12 cellular contexts compared by ENCODE assay signal in the genomic region with DNA sequence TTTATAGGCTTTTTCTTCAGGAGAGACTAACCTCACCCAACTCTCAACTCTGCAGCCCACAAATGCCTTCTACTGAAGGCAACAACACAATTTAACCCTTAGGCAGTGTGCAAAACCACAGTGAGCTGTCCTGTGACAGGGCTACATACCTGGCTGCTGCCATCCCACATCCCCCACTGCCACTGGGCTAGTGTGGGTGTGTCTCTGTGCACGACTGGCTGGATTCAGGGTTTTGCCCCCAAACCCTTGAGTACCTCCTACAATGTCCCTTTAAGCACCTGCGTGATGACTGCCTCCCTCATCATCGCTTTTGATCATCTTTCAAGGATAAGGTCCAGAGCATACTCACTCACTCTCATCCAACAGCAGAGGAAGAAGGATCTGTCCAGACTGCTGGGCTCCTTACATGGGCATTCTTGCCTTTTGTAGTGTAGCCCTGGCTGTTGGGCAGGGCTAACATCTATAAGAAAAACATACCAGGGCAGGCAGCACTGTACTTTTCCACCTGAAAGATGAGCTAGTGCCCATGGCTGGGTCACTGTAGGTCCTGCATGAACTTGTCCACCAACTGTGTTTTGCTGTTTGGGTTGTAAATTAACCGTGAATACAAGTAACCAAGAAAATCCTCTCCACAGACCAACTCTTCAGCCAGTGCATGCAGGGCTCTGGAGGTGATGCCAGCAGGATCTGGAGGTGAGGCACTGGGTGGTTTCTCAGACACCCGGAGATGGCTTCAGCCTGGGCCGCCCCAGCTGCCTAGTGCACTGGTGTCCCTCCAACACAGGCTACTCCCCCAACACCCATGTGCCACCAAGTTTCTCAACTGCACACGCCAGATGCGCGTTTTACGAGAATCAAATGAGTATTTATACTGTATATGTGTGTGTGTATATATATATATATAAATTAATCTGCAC. TPM values are rescaled to one million over a fixed set of nuclear protein-coding genes. Genes with fewer than 3 reads are reported as not detected.
DNase-seq lines count a peak whose midpoint lies in the region; ATAC-seq, FAIRE-seq and TF ChIP-seq lines count a peak whose summit lies in the region.
"Had no signal": no experiment of that assay in that cellular context is flagged by ENCODE, and none has a peak within 500 bp of the region (broad histone marks: within the 10 kb centered on the region; RNA-seq: fewer than 3 reads in every experiment).

No MANE protein-coding gene starts in this region.

- H3K27ac Mint-ChIP-seq in activated T-cell treated with anti-CD3 and anti-CD28 coated beads, Interleukin-2, amount 50 U/mL, for 24 hours: peak overlapping the region; percentile 3
- peak overlapping the region; percentile 71 to 74 for H3K27ac Mint-ChIP-seq in T-cell
- H3K27ac Mint-ChIP-seq: type B pancreatic cell had no signal

- H3K18ac ChIP-seq in H1 (ENCODE audit: extremely low read depth, low read length): no peak overlapping the region

- TF ChIP-seq POLR2A in H1 (IDR thresholded peaks at IDR 0.05; ENCODE audit: control extremely low read depth in 1 of 2, low read depth in 2 of 2, low read length in 2 of 2): no peak; a peak in 1 of 3 replicates
- TF ChIP-seq POLR2A in spleen (IDR thresholded peaks at IDR 0.05): no peak

- no peak overlapping the region for H2BK5ac ChIP-seq in H1 (ENCODE audit: low read depth, low read length)

- H3K23me2 ChIP-seq in H1 (ENCODE audit: low read depth, low read length): no peaks in the 10 kb centered on the region

- H3K9me3 ChIP-seq in H1 (ENCODE audit: insufficient read depth in 2 of 2, low read depth in 1 of 2, low read length in 1 of 2): no peaks in the 10 kb centered on the region
- H3K9me3 ChIP-seq in spleen: no peaks in the 10 kb centered on the region
- H3K9me3 ChIP-seq in OCI-LY7 (ENCODE audit: low read length): peaks cover 3% of the 10 kb centered on the region; the same call in 1 of the 2 replicates
- H3K9me3 ChIP-seq: esophagus squamous epithelium had no signal

- no peak overlapping the region for H3K14ac ChIP-seq in H1 (ENCODE audit: insufficient read length)

- H3K4me1 ChIP-seq in H1 (replicated peaks in 1 of 4; ENCODE audit: control insufficient read depth in 3 of 4, insufficient read depth in 4 of 4, low read length in 3 of 4) (peaks cover 0 to 4% (median 0%) of the 10 kb centered on the region in 4 experiments; a peak in 1 of 7 replicates), spleen (no peaks in the 10 kb centered on the region), OCI-LY7 (ENCODE audit: insufficient read depth, low read length, poor library complexity, severe bottlenecking) (no peaks in the 10 kb centered on the region)

- no peaks in the 10 kb centered on the region for H3K9me3 Mint-ChIP-seq in activated T-cell treated with anti-CD3 and anti-CD28 coated beads, Interleukin-2, amount 50 U/mL, for 24 hours
- H3K9me3 Mint-ChIP-seq in T-cell: no peaks in the 10 kb centered on the region
- H3K9me3 Mint-ChIP-seq: type B pancreatic cell had no signal

- H2AK5ac ChIP-seq in H1 (ENCODE audit: low read depth, low read length): no peak overlapping the region

- no peaks in the 10 kb centered on the region for H3K79me2 ChIP-seq in H1 (ENCODE audit: control insufficient read depth in 1 of 2, insufficient read depth in 2 of 2, low read length in 2 of 2)
- no peaks in the 10 kb centered on the region for H3K79me2 ChIP-seq in OCI-LY7 (ENCODE audit: insufficient read depth, low read depth, low read length)

- H3K27ac ChIP-seq in H1 (ENCODE audit: low read depth, low read length) (no peak overlapping the region), spleen (no peak overlapping the region), OCI-LY7 (ENCODE audit: low read depth, low read length, poor library complexity, severe bottlenecking) (no peak overlapping the region)
- H3K27ac ChIP-seq: SK-N-MC had no signal

- DNase-seq in activated T-cell treated with anti-CD3 and anti-CD28 coated beads, Interleukin-2, amount 50 U/mL, for 24 hours: peak; percentile 28
- no peak for DNase-seq in activated T-cell treated with anti-CD3 and anti-CD28 coated beads for 4 hours
- peak in 2 of 34 experiments; percentile 4 to 17 for DNase-seq in T-cell
- peak in 1 of 2 experiments; percentile 32 for DNase-seq in H1 (ENCODE audit: low read depth in 1 of 2, low spot score in 2 of 2)
- DNase-seq in spleen: peak; percentile 59
- no peak for DNase-seq in AML-193 (lab: John Stamatoyannopoulos, UW)
- DNase-seq in OCI-LY7 (ENCODE audit: low spot score): no peak
- DNase-seq: esophagus squamous epithelium had no signal

- peaks cover 32% of the 10 kb centered on the region for H3K36me3 Mint-ChIP-seq in activated T-cell treated with anti-CD3 and anti-CD28 coated beads, Interleukin-2, amount 50 U/mL, for 24 hours (ENCODE audit: low read depth)
- H3K36me3 Mint-ChIP-seq in T-cell: peaks cover 2% of the 10 kb centered on the region

- no peak overlapping the region for H3K4me3 Mint-ChIP-seq in activated T-cell treated with anti-CD3 and anti-CD28 coated beads, Interleukin-2, amount 50 U/mL, for 24 hours
- H3K4me3 Mint-ChIP-seq in T-cell: no peak overlapping the region
- H3K4me3 Mint-ChIP-seq: type B pancreatic cell had no signal

- H3K36me3 ChIP-seq in H1 (ENCODE audit: control insufficient read depth in 2 of 4, insufficient read depth in 4 of 4, low read length in 3 of 4) (peaks cover 0 to 3% (median 0%) of the 10 kb centered on the region in 4 experiments; a peak in 2 of 8 replicates), spleen (peaks cover 0 to 28% (median 0%) of the 10 kb centered on the region in 6 donors), OCI-LY7 (ENCODE audit: insufficient read depth, low read length) (peaks cover 7% of the 10 kb centered on the region; the same call in 1 of the 2 replicates)

- no peak for TF ChIP-seq RAD21 in H1 (IDR thresholded peaks at IDR 0.05 in 1 of 2, conservative IDR thresholded peaks at IDR 0.05 in 1 of 2; ENCODE audit: low read depth in 2 of 2, low read length in 2 of 2)

- H3K4me2 ChIP-seq in H1 (ENCODE audit: insufficient read depth in 1 of 2, low read depth in 2 of 2, low read length in 2 of 2) (no peak overlapping the region), OCI-LY7 (ENCODE audit: low read length) (no peak overlapping the region)

- peaks cover 13% of the 10 kb centered on the region for H3K4me1 Mint-ChIP-seq in activated T-cell treated with anti-CD3 and anti-CD28 coated beads, Interleukin-2, amount 50 U/mL, for 24 hours (ENCODE audit: low read depth)
- peaks cover 8 to 16% (median 13%) of the 10 kb centered on the region in 3 donors for H3K4me1 Mint-ChIP-seq in T-cell

- H3K27me3 ChIP-seq in H1 (replicated peaks in 1 of 4; ENCODE audit: control insufficient read depth in 3 of 4, extremely low read depth in 1 of 4, insufficient read depth in 3 of 4, low read length in 3 of 4): no peaks in the 10 kb centered on the region
- H3K27me3 ChIP-seq in spleen (replicated peaks in 1 of 7): no peaks in the 10 kb centered on the region
- H3K27me3 ChIP-seq: esophagus squamous epithelium had no signal

- no peaks in the 10 kb centered on the region for H3K27me3 Mint-ChIP-seq in activated T-cell treated with anti-CD3 and anti-CD28 coated beads, Interleukin-2, amount 50 U/mL, for 24 hours
- H3K27me3 Mint-ChIP-seq in T-cell: no peaks in the 10 kb centered on the region
- H3K27me3 Mint-ChIP-seq: type B pancreatic cell had no signal

- H2BK12ac ChIP-seq in H1 (ENCODE audit: low read depth, low read length): no peak overlapping the region

- H3K23ac ChIP-seq in H1 (ENCODE audit: insufficient read length): no peak overlapping the region

- no peak overlapping the region for H2BK15ac ChIP-seq in H1 (ENCODE audit: low read length)

- CTCF ChIA-PET in T-cell (lab: Charles Lee): no interaction called here
- CTCF ChIA-PET in H1 (lab: Charles Lee; ENCODE audit: partially characterized antibody): interaction anchor here (0.6 to 6.2 kb wide), 6 partner anchors 9 to 185 kb away, joined by 3 to 25 read pairs (median 4); a partner anchor contains a TSS
- CTCF ChIA-PET in OCI-LY7 (lab: Charles Lee; ENCODE audit: unreplicated experiment): interaction anchor here (0.6 kb wide), 1 partner anchor 42 kb away, joined by 3 read pairs; no protein-coding TSS in a partner anchor

- POLR2A ChIA-PET in T-cell (lab: Charles Lee) (no interaction called here), H1 (lab: Charles Lee; ENCODE audit: partially characterized antibody) (interaction anchor here (0.9 to 1.6 kb wide), 3 partner anchors 7 to 56 kb away, joined by 3 to 4 read pairs (median 3); no protein-coding TSS in a partner anchor), OCI-LY7 (lab: Charles Lee) (interaction anchor here (0.5 to 0.6 kb wide), 2 partner anchors 142 to 343 kb away, joined by 3 to 5 read pairs; no protein-coding TSS in a partner anchor)

- H4K20me1 ChIP-seq in H1 (replicated peaks in 1 of 2; ENCODE audit: control insufficient read depth in 1 of 2, insufficient read depth in 2 of 2, low read length in 2 of 2): no peaks in the 10 kb centered on the region
- H4K20me1 ChIP-seq in OCI-LY7 (ENCODE audit: insufficient read depth, low read length): no peaks in the 10 kb centered on the region

- intact Hi-C loops in spleen (cut with DNase I; ENCODE audit: low total_unique reads): no loop called here
- intact Hi-C loops in OCI-LY7 (cut with micrococcal nuclease; ENCODE audit: unreplicated experiment): no loop called here

- no peak for TF ChIP-seq CTCF in H1 (IDR thresholded peaks at IDR 0.05; ENCODE audit: control extremely low read depth in 1 of 3, insufficient read depth in 1 of 3, low read depth in 1 of 3, low read length in 3 of 3)
- no peak for TF ChIP-seq CTCF in spleen (IDR thresholded peaks at IDR 0.05 in 8 of 11, conservative IDR thresholded peaks at IDR 0.05 in 3 of 11)
- TF ChIP-seq CTCF in OCI-LY7 (conservative IDR thresholded peaks at IDR 0.05; ENCODE audit: low read length): no peak

- no peak for FAIRE-seq in H1 (lab: Jason Lieb, UNC)

- H3K4me3 ChIP-seq in H1 (ENCODE audit: extremely low read depth in 1 of 4, insufficient read depth in 2 of 4, low read depth in 3 of 4, low read length in 4 of 4): no peak overlapping the region
- no peak overlapping the region for H3K4me3 ChIP-seq in spleen
- H3K4me3 ChIP-seq in OCI-LY7 (ENCODE audit: low read depth, low read length, poor library complexity, severe bottlenecking): no peak overlapping the region
- H3K4me3 ChIP-seq: esophagus squamous epithelium, lung, SK-N-MC had no signal

- no peak for TF ChIP-seq EP300 in H1 (IDR thresholded peaks at IDR 0.05; ENCODE audit: borderline replicate concordance in 1 of 2, low read depth in 2 of 2, low read length in 2 of 2)

- no peak overlapping the region for H4K91ac ChIP-seq in H1 (replicated peaks; ENCODE audit: insufficient read length, low read length)

- no peak overlapping the region for H2BK120ac ChIP-seq in H1 (replicated peaks; ENCODE audit: low read depth, low read length)

- no TSS peak for BruUV-seq in OCI-LY7 (replicated peaks; lab: Mats Ljungman, UMichigan)

- H3K79me1 ChIP-seq in H1 (ENCODE audit: low read depth, low read length): no peaks in the 10 kb centered on the region

- H3K9me2 ChIP-seq in OCI-LY7 (ENCODE audit: insufficient read depth, low read length): no peaks in the 10 kb centered on the region

- no peak overlapping the region for H4K8ac ChIP-seq in H1 (ENCODE audit: extremely low read depth, insufficient read depth, low read length)

- H3K56ac ChIP-seq in H1 (replicated peaks; ENCODE audit: insufficient read length, low read depth, low read length): no peak overlapping the region

- WGBS in H1 (ENCODE audit: extremely low coverage in 1 of 2, insufficient coverage in 1 of 2, insufficient read length in 1 of 2, insufficient replicate concordance in 2 of 2, low coverage in 1 of 2, low lambda C conversion rate in 2 of 2, missing lambda C conversion rate in 1 of 2), 2 experiments: 96% methylated on average over 10 of the region's 10 CpGs; no CpG with 5 or more reads in 1 of the 2 experiments
- 94 to 96% (median 95%) methylated on average over 10 of the region's 10 CpGs for WGBS in spleen, 5 donors

- no peak overlapping the region for H3K4ac ChIP-seq in H1 (replicated peaks; ENCODE audit: insufficient read length, low read depth, low read length)

- H4K5ac ChIP-seq in H1 (ENCODE audit: insufficient read length, low read depth, low read length): no peak overlapping the region

- ATAC-seq in T-cell (replicated peaks in 1 of 4): no peak
- no peak for ATAC-seq in GM18520 (IDR thresholded peaks at IDR 0.05; ENCODE audit: unreplicated experiment)

- no peak overlapping the region for H2BK20ac ChIP-seq in H1 (ENCODE audit: low read length)

- H2AFZ ChIP-seq in H1 (ENCODE audit: low read length) (no peak overlapping the region), OCI-LY7 (ENCODE audit: low read length) (no peak overlapping the region)

- no peak overlapping the region for H3K9ac ChIP-seq in H1 (replicated peaks in 1 of 4; ENCODE audit: extremely low read depth in 1 of 4, low read depth in 3 of 4, low read length in 3 of 4)

RNA-seq across cellular contexts. Expression of a gene that starts 45.2 kb away (rescaled TPM):
- total RNA-seq in T-cell: 100 to 1,000 TPM; 390 to 589 (median 444) TPM
- 151 and 154 TPM in 2 replicates for total RNA-seq in H1 (2021; fragmentation: NEBNext Ultra II Directional; extraction: Animal tissue kit (Norgen Biotek cat#: 25700))
- 103 and 152 TPM in 2 replicates for polyA plus RNA-seq in H1 (2011; rRNA removed)
- polyA plus RNA-seq in H1 (2011; cell fraction: cytosol; rRNA removed): 138 TPM
- 726 TPM for polyA plus RNA-seq in H1 (2011; cell fraction: nucleus; rRNA removed)
- polyA plus RNA-seq in H1 (2012, experiment 1 of 2): 123 to 166 TPM (median 150 TPM) in 4 replicates
- polyA plus RNA-seq in H1 (2012, experiment 2 of 2): 127 TPM
- 83.5 TPM for polyA plus RNA-seq in H1 (2013, experiment 1 of 2)
- polyA plus RNA-seq in H1 (2013, experiment 2 of 2): 72.0 TPM
- polyA minus RNA-seq in H1 (2011; rRNA and poly(A)+ RNA removed): 164 and 175 TPM in 2 replicates
- polyA minus RNA-seq in H1 (2011; cell fraction: cytosol; rRNA and poly(A)+ RNA removed): 123 TPM
- polyA minus RNA-seq in H1 (2011; cell fraction: nucleus; rRNA and poly(A)+ RNA removed): 248 TPM
- 100 to 1,000 TPM in 6 of 7 donors, 10 to 100 TPM in 1; 96.7 to 144 (median 134) TPM for total RNA-seq in spleen
- polyA plus RNA-seq in spleen: 10 to 100 TPM; 28.0 to 51.3 (median 29.3) TPM
- total RNA-seq in OCI-LY7 (2014; rRNA removed; shearing (Covaris generic)): 92.6 and 103 TPM in 2 replicates
- total RNA-seq in OCI-LY7 (2022): 121 TPM in 2 replicates

Comparison
In these comparisons a context has a peak if more than half of its experiments do, and no peak if none do; other contexts are left out.
1. DNase-seq: peak in activated T-cell treated with anti-CD3 and anti-CD28 coated beads, Interleukin-2, amount 50 U/mL, for 24 hours (single experiment) and spleen (single experiment); none in activated T-cell treated with anti-CD3 and anti-CD28 coated beads for 4 hours (single experiment), AML-193 (0 of 2) and OCI-LY7 (single experiment).
2. CTCF ChIA-PET loops: an anchor here in H1 (0.6 to 6.2 kb wide) and OCI-LY7 (0.6 kb wide); none called in T-cell.
3. POLR2A ChIA-PET loops: an anchor here in H1 (0.9 to 1.6 kb wide) and OCI-LY7 (0.5 to 0.6 kb wide); none called in T-cell.